Comparison of ENCODE assay signal across 13 cellular contexts in genomic region chr16:17318200-17318599, GRCh38.
A peak's percentile ranks its signal among the peaks of the same experiment; 100 is the strongest.
DNase-seq lines count a peak whose midpoint lies in the region; ATAC-seq and TF ChIP-seq lines count a peak whose summit lies in the region.
"Had no signal": no experiment of that assay in that cellular context is flagged by ENCODE, and none has a peak within 500 bp of the region (broad histone marks: within the 10 kb centered on the region; RNA-seq: fewer than 3 reads in every experiment).

No MANE protein-coding gene starts in this region.

- intact Hi-C loops in testis (cut with DNase I; ENCODE audit: low total_unique reads): no loop called here

- H3K4me3 ChIP-seq in cardiac fibroblast (replicated peaks in 1 of 2; ENCODE audit: low read depth in 2 of 2, low read length in 2 of 2): no peak overlapping the region
- no peak overlapping the region for H3K4me3 ChIP-seq in testis
- H3K4me3 ChIP-seq: skin epidermis, transverse colon had no signal

- TF ChIP-seq CTCF in cardiac fibroblast (IDR thresholded peaks at IDR 0.05; ENCODE audit: low read depth, low read length) (no peak), testis (IDR thresholded peaks at IDR 0.05) (no peak)

- TF ChIP-seq POLR2A in testis (IDR thresholded peaks at IDR 0.05): no peak

- DNase-seq in SKM-1 treated with dmso at 0.1 percent for 144 hours (lab: John Stamatoyannopoulos, UW; ENCODE audit: unreplicated experiment) (peak; percentile 27), SKM-1 (lab: John Stamatoyannopoulos, UW; ENCODE audit: unreplicated experiment) (no peak), cardiac fibroblast (ENCODE audit: low read depth in 2 of 2) (peak; percentile 19 to 68), left kidney (ENCODE audit: low read depth, low spot score) (peak; percentile 79), testis (peak; percentile 59), NCI-H82 (lab: John Stamatoyannopoulos, UW) (no peak), superior temporal gyrus (ENCODE audit: extremely low spot score) (no peak)
- DNase-seq: activated CD4-positive, alpha-beta T cell treated with anti-CD3 and anti-CD28 coated beads for 4 hours; DMS79 treated with DMSO at 0.1 percent for 48 hours; NCI-H2081; transverse colon had no signal

- WGBS in testis, 2 donors: 46 to 49% methylated on average over 4 of the region's 4 CpGs

- H3K4me1 ChIP-seq in testis: peaks cover 16% of the 10 kb centered on the region

- ATAC-seq in HG02588 (IDR thresholded peaks at IDR 0.05; ENCODE audit: unreplicated experiment): no peak

- peak overlapping the region; percentile 7 to 62 for H3K27ac ChIP-seq in testis

- H3K36me3 ChIP-seq in testis (ENCODE audit: low read depth, missing control alignments): no peaks in the 10 kb centered on the region
- H3K36me3 ChIP-seq: transverse colon had no signal

- no peaks in the 10 kb centered on the region for H3K27me3 ChIP-seq in testis
- H3K27me3 ChIP-seq: transverse colon had no signal

- H3K9me3 ChIP-seq in testis: no peaks in the 10 kb centered on the region
- H3K9me3 ChIP-seq: transverse colon had no signal

Comparison
In these comparisons a context has a peak if more than half of its experiments do, and no peak if none do; other contexts are left out.
1. DNase-seq: peak in SKM-1 treated with dmso at 0.1 percent for 144 hours (single experiment), cardiac fibroblast (2 of 2), left kidney (single experiment) and testis (single experiment); none in SKM-1 (single experiment), NCI-H82 (single experiment) and superior temporal gyrus (single experiment).